In the genomic region with DNA sequence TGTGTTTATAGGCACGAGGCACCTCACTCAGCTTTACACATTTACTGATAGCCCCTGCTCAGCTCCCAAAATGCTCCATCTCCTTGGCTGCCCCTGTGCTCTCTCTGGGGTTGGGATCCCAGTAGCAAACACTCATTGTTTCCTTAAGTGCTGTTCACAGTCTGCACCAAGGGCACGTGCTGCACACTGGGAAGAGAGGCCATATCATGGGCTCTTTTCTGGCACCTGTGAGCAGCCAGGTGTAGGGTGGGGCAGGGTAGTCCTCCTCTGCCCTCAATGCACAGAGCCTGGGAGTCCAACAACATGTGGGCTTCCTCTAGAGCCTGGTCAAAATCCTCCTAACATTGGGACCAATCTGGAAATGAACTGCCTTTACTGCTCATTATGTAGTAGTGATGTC, we compare ENCODE assay signal across 17 cellular contexts.
"Had no signal": no experiment of that assay in that cellular context is flagged by ENCODE, and none has a peak within 500 bp of the region (broad histone marks: within the 10 kb centered on the region; RNA-seq: fewer than 3 reads in every experiment).

No MANE protein-coding gene starts in this region.

- H3K4me3 ChIP-seq: esophagus squamous epithelium, gastroesophageal sphincter, sigmoid colon, skin epidermis, suprapubic skin, thyroid gland, upper lobe of left lung had no signal

- DNase-seq: effector memory CD8-positive, alpha-beta T cell; esophagus squamous epithelium; foreskin fibroblast; immature natural killer cell; mammary epithelial cell; naive thymus-derived CD8-positive, alpha-beta T cell; posterior cingulate gyrus; sigmoid colon; stimulated activated CD4-positive, alpha-beta T cell treated with anti-CD3 and anti-CD28 coated beads, Interleukin-12 subunit alpha, Interleukin-12 subunit beta, amount 100 ng/mL, for 4 hours; stimulated activated naive CD4-positive, alpha-beta T cell treated with Interleukin-2 at 50 U/mL for 16 hours; thyroid gland had no signal

- H3K4me3 Mint-ChIP-seq: dendritic cell treated with granulocyte-macrophage colony-stimulating factor and Interleukin-4, amounts not matched to agents 40 ng/mL and 50 ng/mL, for 4 days; effector memory CD8-positive, alpha-beta T cell; immature natural killer cell; naive thymus-derived CD8-positive, alpha-beta T cell; neural crest cell had no signal

- H3K9me3 Mint-ChIP-seq: dendritic cell treated with granulocyte-macrophage colony-stimulating factor and Interleukin-4, amounts not matched to agents 40 ng/mL and 50 ng/mL, for 4 days; effector memory CD8-positive, alpha-beta T cell; immature natural killer cell; neural crest cell had no signal

- H3K27ac ChIP-seq: esophagus squamous epithelium, gastroesophageal sphincter, sigmoid colon, skin epidermis, suprapubic skin, thyroid gland, upper lobe of left lung had no signal

- H3K4me1 ChIP-seq: esophagus squamous epithelium, gastroesophageal sphincter, sigmoid colon, suprapubic skin had no signal

- H3K4me1 Mint-ChIP-seq: immature natural killer cell had no signal

- H3K9me3 ChIP-seq: esophagus squamous epithelium, gastroesophageal sphincter, sigmoid colon, suprapubic skin, thyroid gland, upper lobe of left lung had no signal

- H3K27me3 ChIP-seq: esophagus squamous epithelium, gastroesophageal sphincter, sigmoid colon, thyroid gland, upper lobe of left lung had no signal

- H3K36me3 ChIP-seq: esophagus squamous epithelium, gastroesophageal sphincter, sigmoid colon, suprapubic skin, thyroid gland, upper lobe of left lung had no signal

- ATAC-seq: effector memory CD8-positive, alpha-beta T cell; gastroesophageal sphincter; naive thymus-derived CD8-positive, alpha-beta T cell had no signal

- H3K36me3 Mint-ChIP-seq: immature natural killer cell; naive thymus-derived CD8-positive, alpha-beta T cell had no signal

- H3K27ac Mint-ChIP-seq: dendritic cell treated with granulocyte-macrophage colony-stimulating factor and Interleukin-4, amounts not matched to agents 40 ng/mL and 50 ng/mL, for 4 days; effector memory CD8-positive, alpha-beta T cell; immature natural killer cell had no signal
